19 cellular contexts compared by ENCODE assay signal in the genomic region with DNA sequence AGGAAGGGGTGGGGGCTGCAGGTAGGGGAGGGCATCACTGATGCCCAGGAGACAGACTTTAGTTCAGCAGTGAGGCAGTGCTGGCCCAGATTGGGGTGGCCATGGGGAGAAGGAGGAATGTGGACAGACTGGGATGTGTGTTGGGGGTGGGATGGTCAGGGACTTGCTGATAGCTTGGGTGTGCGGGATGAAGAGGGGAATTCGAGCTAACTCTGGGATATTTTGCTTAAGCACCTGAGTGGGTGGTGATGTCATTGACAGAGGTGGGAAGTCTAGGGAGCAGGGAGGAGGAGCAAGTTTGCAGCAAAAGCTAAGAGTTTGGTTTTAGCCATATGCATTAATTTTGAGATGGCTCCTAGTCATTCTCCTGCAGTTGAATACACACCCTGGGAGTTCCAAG.
DNase-seq lines count a peak whose midpoint lies in the region; ATAC-seq and TF ChIP-seq lines count a peak whose summit lies in the region.
"Had no signal": no experiment of that assay in that cellular context is flagged by ENCODE, and none has a peak within 500 bp of the region (broad histone marks: within the 10 kb centered on the region; RNA-seq: fewer than 3 reads in every experiment).

No MANE protein-coding gene starts in this region.

- no peaks in the 10 kb centered on the region for H3F3A ChIP-seq in smooth muscle cell (ENCODE audit: low read depth)

- no peaks in the 10 kb centered on the region for H3K27me3 ChIP-seq in smooth muscle cell (ENCODE audit: low read depth)

- ATAC-seq in HG03135 (IDR thresholded peaks at IDR 0.05; ENCODE audit: unreplicated experiment) (no peak), HG03342 (IDR thresholded peaks at IDR 0.05; ENCODE audit: unreplicated experiment) (no peak)
- ATAC-seq: HCT116 had no signal

- H2AFZ ChIP-seq in smooth muscle cell (ENCODE audit: low read depth), result no peak overlapping the region

- peak; percentile 5 for DNase-seq in AG20443 (ENCODE audit: low spot score)
- peak; percentile 50 for DNase-seq in coronary artery (ENCODE audit: low spot score)
- DNase-seq in smooth muscle cell (lab: John Stamatoyannopoulos, UW; ENCODE audit: unreplicated experiment), result no peak
- no peak for DNase-seq in A172 (ENCODE audit: low spot score)
- no peak for DNase-seq in posterior vena cava (ENCODE audit: low spot score)
- DNase-seq: 8988T; BE2C; C1 segment of cervical spinal cord; CD4-positive, CD25-positive, alpha-beta regulatory T cell; COR-L47; DMS 273 treated with DMSO at 0.1 percent for 48 hours; DMS53; GOT3; H7 had no signal

- POLR2A ChIA-PET in HEK293 (lab: Yijun Ruan, JAX), result no interaction called here

- H3K4me1 ChIP-seq in HEK293 (ENCODE audit: control insufficient read depth, insufficient read depth, low read length) (no peaks in the 10 kb centered on the region), smooth muscle cell (ENCODE audit: low read depth) (no peaks in the 10 kb centered on the region)
- H3K4me1 ChIP-seq: BE2C had no signal

- H4K20me1 ChIP-seq in smooth muscle cell (ENCODE audit: low read depth), result no peaks in the 10 kb centered on the region

- H3K9me3 ChIP-seq in HEK293 (ENCODE audit: control insufficient read depth, insufficient read depth, low read depth, low read length), result no peaks in the 10 kb centered on the region
- H3K9me3 ChIP-seq in smooth muscle cell (replicated peaks; ENCODE audit: low read depth), result no peaks in the 10 kb centered on the region
- H3K9me3 ChIP-seq: BE2C had no signal

- no peaks in the 10 kb centered on the region for H3K79me2 ChIP-seq in smooth muscle cell (ENCODE audit: low read depth)

- peak overlapping the region; percentile 6 for H3K4me2 ChIP-seq in smooth muscle cell

- H3K4me3 ChIP-seq in HEK293 (ENCODE audit: low read depth, low read length) (no peak overlapping the region), coronary artery (no peak overlapping the region), smooth muscle cell (no peak overlapping the region)

- 86% methylated on average over 2 of the region's 2 CpGs for whole genome bisulfite sequencing in smooth muscle cell (ENCODE audit: low lambda C conversion rate)

- intact Hi-C loops in posterior vena cava (cut with DNase I), result no loop called here

- no peak overlapping the region for H3K9ac ChIP-seq in smooth muscle cell (ENCODE audit: low read depth)

- H3K27ac ChIP-seq in HEK293 (ENCODE audit: extremely low read depth, low read depth, low read length) (no peak overlapping the region), coronary artery (no peak overlapping the region), smooth muscle cell (ENCODE audit: low read depth) (no peak overlapping the region)
- H3K27ac ChIP-seq: HL-60 had no signal

- H3K36me3 ChIP-seq in HEK293 (ENCODE audit: control insufficient read depth in 2 of 2, insufficient read depth in 1 of 2, low read length in 2 of 2) (no peaks in the 10 kb centered on the region), smooth muscle cell (ENCODE audit: low read depth) (no peaks in the 10 kb centered on the region)
- H3K36me3 ChIP-seq: BE2C had no signal

- TF ChIP-seq CTCF in HEK293 (tag by site-specific recombination; IDR thresholded peaks at IDR 0.05) (no peak), coronary artery (IDR thresholded peaks at IDR 0.05) (no peak), smooth muscle cell (IDR thresholded peaks at IDR 0.05; ENCODE audit: borderline replicate concordance, insufficient read depth, poor library complexity, severe bottlenecking) (no peak)

- CTCF ChIA-PET in HEK293 (lab: Yijun Ruan, JAX), result interaction anchor here (0.6 kb wide), 2 partner anchors 25 to 35 kb away, joined by 3 to 5 read pairs; no protein-coding TSS in a partner anchor

TF ChIP-seq in HEK293, 187 proteins besides CTCF, POLR2A, EP300 and RAD21:
- no peak for TF ChIP-seq ZNF112 (tag by site-specific recombination; IDR thresholded peaks at IDR 0.05)
- TF ChIP-seq, protein P1, sequence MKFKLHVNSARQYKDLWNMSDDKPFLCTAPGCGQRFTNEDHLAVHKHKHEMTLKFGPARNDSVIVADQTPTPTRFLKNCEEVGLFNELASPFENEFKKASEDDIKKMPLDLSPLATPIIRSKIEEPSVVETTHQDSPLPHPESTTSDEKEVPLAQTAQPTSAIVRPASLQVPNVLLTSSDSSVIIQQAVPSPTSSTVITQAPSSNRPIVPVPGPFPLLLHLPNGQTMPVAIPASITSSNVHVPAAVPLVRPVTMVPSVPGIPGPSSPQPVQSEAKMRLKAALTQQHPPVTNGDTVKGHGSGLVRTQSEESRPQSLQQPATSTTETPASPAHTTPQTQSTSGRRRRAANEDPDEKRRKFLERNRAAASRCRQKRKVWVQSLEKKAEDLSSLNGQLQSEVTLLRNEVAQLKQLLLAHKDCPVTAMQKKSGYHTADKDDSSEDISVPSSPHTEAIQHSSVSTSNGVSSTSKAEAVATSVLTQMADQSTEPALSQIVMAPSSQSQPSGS (tag by site-specific recombination; IDR thresholded peaks at IDR 0.05; ENCODE audit: low read depth), result peak; percentile 68
- TF ChIP-seq ZFHX2 (tag by site-specific recombination; conservative IDR thresholded peaks at IDR 0.05), result 0 out of 2 replicates have a peak, but pooled peaks have one; percentile 14
- TF ChIP-seq ZNF292 (tag by site-specific recombination; IDR thresholded peaks at IDR 0.05; ENCODE audit: borderline replicate concordance, low read depth), result no peak
- peak; percentile 74 for TF ChIP-seq EGR2 (tag by site-specific recombination; IDR thresholded peaks at IDR 0.05; ENCODE audit: low read depth)
TF ChIP-seq in HEK293: peak in this region for 3.

Comparison
In these comparisons a context has a peak if more than half of its experiments do, and no peak if none do; other contexts are left out.
1. DNase-seq: peak in AG20443 (single experiment) and coronary artery (single experiment); none in smooth muscle cell (single experiment), A172 (single experiment) and posterior vena cava (single experiment).